8 cellular contexts compared by ENCODE assay signal in genomic region chr12:121789233-121789781, GRCh38.
DNase-seq lines count a peak whose midpoint lies in the region; ATAC-seq and TF ChIP-seq lines count a peak whose summit lies in the region.

No MANE protein-coding gene starts in this region.

- H3K9ac ChIP-seq in DND-41 (ENCODE audit: low read depth, low read length) (peak overlapping the region; percentile 40), mucosa of rectum (ENCODE audit: low read depth in 1 of 2, low read length in 2 of 2) (peak overlapping the region in 1 of 2 donors; percentile 52)

- peaks cover 54% of the 10 kb centered on the region for H3K79me2 ChIP-seq in DND-41 (ENCODE audit: insufficient read depth, low read length)

- no peak; the same call in 1 of the 3 replicates for ATAC-seq in DND-41 (ENCODE audit: insufficient read depth, low read depth)
- ATAC-seq in HG02642 (IDR thresholded peaks at IDR 0.05; ENCODE audit: poor library complexity, unreplicated experiment) = peak; percentile 21
- no peak for ATAC-seq in GM18520 (IDR thresholded peaks at IDR 0.05; ENCODE audit: unreplicated experiment)
- ATAC-seq in GM19463 (IDR thresholded peaks at IDR 0.05; ENCODE audit: unreplicated experiment) = no peak

- no peak for DNase-seq in DND-41
- peak; percentile 66 to 71 for DNase-seq in activated T-cell treated with anti-CD3 and anti-CD28 coated beads, Interleukin-2, amount 50 U/mL, for 48 hours
- no peak for DNase-seq in SKM-1 treated with dmso at 0.1 percent for 144 hours (lab: John Stamatoyannopoulos, UW; ENCODE audit: unreplicated experiment)
- no peak for DNase-seq in nucleus accumbens (lab: John Stamatoyannopoulos, UW)

- H3K4me1 ChIP-seq in DND-41 (ENCODE audit: insufficient read depth, low read length) = peaks cover 56% of the 10 kb centered on the region
- H3K4me1 ChIP-seq in mucosa of rectum (ENCODE audit: control insufficient read depth in 2 of 2, insufficient read depth in 2 of 2, low read length in 2 of 2) = peaks cover 26 to 48% of the 10 kb centered on the region in 2 donors

- no peaks in the 10 kb centered on the region for H3K9me3 ChIP-seq in DND-41 (ENCODE audit: insufficient read depth, low read length, severe bottlenecking)
- no peaks in the 10 kb centered on the region for H3K9me3 ChIP-seq in mucosa of rectum (ENCODE audit: control insufficient read depth in 2 of 2, low read length in 2 of 2)

- H3K27me3 ChIP-seq in DND-41 (ENCODE audit: insufficient read depth, low read length, poor library complexity) (no peaks in the 10 kb centered on the region), mucosa of rectum (ENCODE audit: control insufficient read depth in 2 of 2, insufficient read depth in 2 of 2, low read length in 2 of 2) (no peaks in the 10 kb centered on the region)

- no peak for TF ChIP-seq CTCF in DND-41 (IDR thresholded peaks at IDR 0.05; ENCODE audit: borderline replicate concordance, extremely low read depth, low read length, poor library complexity, severe bottlenecking)

- H3K4me3 ChIP-seq in DND-41 (ENCODE audit: low read depth in 1 of 2, low read length in 2 of 2) = peak overlapping the region in 1 of 2 experiments; percentile 21; a peak in 1 of 4 replicates
- H3K4me3 ChIP-seq in mucosa of rectum (ENCODE audit: low read length in 2 of 2) = peak overlapping the region in 1 of 2 donors; percentile 50

- peaks cover 10% of the 10 kb centered on the region for H4K20me1 ChIP-seq in DND-41 (ENCODE audit: insufficient read depth, low read length)

- peak overlapping the region; percentile 59 for H3K4me2 ChIP-seq in DND-41 (ENCODE audit: insufficient read depth, low read length)

- H2AFZ ChIP-seq in DND-41 (ENCODE audit: low read depth, low read length) = no peak overlapping the region

- H3K36me3 ChIP-seq in DND-41 (ENCODE audit: insufficient read depth, low read length) = peaks cover 21% of the 10 kb centered on the region; the same call in 1 of the 2 replicates
- no peaks in the 10 kb centered on the region for H3K36me3 ChIP-seq in mucosa of rectum (ENCODE audit: control insufficient read depth in 2 of 2, insufficient read depth in 2 of 2, low read length in 2 of 2)

- H3K27ac ChIP-seq in DND-41 (ENCODE audit: low read length) = peak overlapping the region; percentile 77
- H3K27ac ChIP-seq in mucosa of rectum (ENCODE audit: low read depth in 2 of 2, low read length in 2 of 2) = peak overlapping the region; percentile 71 to 89

Comparison
In these comparisons a context has a peak if more than half of its experiments do, and no peak if none do; other contexts are left out.
1. DNase-seq: peak in activated T-cell treated with anti-CD3 and anti-CD28 coated beads, Interleukin-2, amount 50 U/mL, for 48 hours (2 of 2); none in DND-41 (single experiment), SKM-1 treated with dmso at 0.1 percent for 144 hours (single experiment) and nucleus accumbens (0 of 56).